ENCODE assay signal across 3 cellular contexts in genomic region chr6:107677399-107677798, GRCh38.
TF ChIP-seq lines count a peak whose summit lies in the region.

No MANE protein-coding gene starts in this region.

TF ChIP-seq in HepG2, 621 proteins besides CTCF, POLR2A, EP300 and RAD21 (continued from another document):
- TF ChIP-seq ATF2 (CRISPR knock-in tag; IDR thresholded peaks at IDR 0.05), result no peak

TF ChIP-seq in A549, 52 proteins besides CTCF, POLR2A, EP300 and RAD21 (continued from another document):
- no peak for TF ChIP-seq USF2 (IDR thresholded peaks at IDR 0.05)
- TF ChIP-seq MAZ (IDR thresholded peaks at IDR 0.05; ENCODE audit: borderline replicate concordance, low read depth, low read length), result no peak
- no peak for TF ChIP-seq CBX2 (IDR thresholded peaks at IDR 0.05; ENCODE audit: borderline replicate concordance, low read depth)
- peak; percentile 37 for TF ChIP-seq MAFK (IDR thresholded peaks at IDR 0.05; ENCODE audit: partially characterized antibody)

TF ChIP-seq in K562, 482 proteins besides CTCF, POLR2A, EP300 and RAD21 (continued from another document):
- TF ChIP-seq ZBTB9 (CRISPR knock-in tag; IDR thresholded peaks at IDR 0.05) (no peak), ZSCAN32 (CRISPR knock-in tag; IDR thresholded peaks at IDR 0.05) (no peak), NONO (IDR thresholded peaks at IDR 0.05; ENCODE audit: low read depth in 2 of 2, low read length in 1 of 2) (no peak)
